Comparison of ENCODE assay signal across 33 cellular contexts in the genomic region with DNA sequence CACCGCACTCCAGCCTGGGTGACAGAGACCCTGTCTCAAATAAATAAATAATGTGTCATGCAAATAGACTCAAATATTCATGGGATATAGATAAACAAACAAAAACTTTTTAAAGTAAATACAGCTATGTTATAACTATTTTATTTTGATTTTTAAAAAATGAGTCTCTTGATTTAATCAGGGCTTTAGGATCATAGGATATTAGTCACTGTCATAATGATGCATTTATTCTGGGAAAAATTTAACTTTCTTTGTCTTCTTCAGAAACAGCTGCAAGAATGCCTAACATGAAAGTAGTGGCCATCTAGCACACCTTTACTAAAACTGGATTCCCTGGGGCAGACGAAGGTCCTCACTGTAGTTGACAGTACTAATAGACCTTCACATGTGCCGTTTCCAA.
DNase-seq lines count a peak whose midpoint lies in the region; ATAC-seq and TF ChIP-seq lines count a peak whose summit lies in the region.
"Had no signal": no experiment of that assay in that cellular context is flagged by ENCODE, and none has a peak within 500 bp of the region (broad histone marks: within the 10 kb centered on the region; RNA-seq: fewer than 3 reads in every experiment).

No MANE protein-coding gene starts in this region.

- 0 out of 2 replicates have a peak, but pooled peaks cover 10% of the 10 kb centered on the region for H3K9me2 ChIP-seq in PC-3 (replicated peaks; ENCODE audit: low read length)

- H3K4me2 ChIP-seq in IMR-90 (ENCODE audit: low read depth, low read length) (no peak overlapping the region), PC-3 (ENCODE audit: low read length) (no peak overlapping the region), neuronal stem cell (ENCODE audit: insufficient read depth, low read length, poor library complexity, severe bottlenecking) (no peak overlapping the region), smooth muscle cell (no peak overlapping the region)
- H3K4me2 ChIP-seq: A549, BLaER1 had no signal

- no peak overlapping the region for H3K23ac ChIP-seq in IMR-90 (ENCODE audit: low read depth, low read length)
- no peak overlapping the region for H3K23ac ChIP-seq in neuronal stem cell (ENCODE audit: low read depth, low read length, poor library complexity)

- peaks cover 16% of the 10 kb centered on the region for H3K9me1 ChIP-seq in IMR-90 (ENCODE audit: insufficient read depth, low read length)

- H2BK20ac ChIP-seq in IMR-90 (ENCODE audit: low read depth, low read length) = 0 out of 2 replicates have a peak overlapping the region, but pooled peaks have one; percentile 34

- in situ Hi-C loops in IMR-90 (cut with MboI; ENCODE audit: low sequenced_read_pairs) = no loop called here

- CTCF ChIA-PET in IMR-90 (lab: Yijun Ruan, JAX) = no interaction called here
- CTCF ChIA-PET in PC-3 (lab: Charles Lee) = no interaction called here

- no peak for TF ChIP-seq POLR2A in IMR-90 (IDR thresholded peaks at IDR 0.05; ENCODE audit: low read depth, low read length)

- H3F3A ChIP-seq in PC-3 (ENCODE audit: low read length, unreplicated experiment) = peaks cover 6% of the 10 kb centered on the region
- no peaks in the 10 kb centered on the region for H3F3A ChIP-seq in smooth muscle cell (ENCODE audit: low read depth)

- H4K20me1 ChIP-seq in IMR-90 (ENCODE audit: insufficient read depth, low read length) (no peaks in the 10 kb centered on the region), PC-3 (ENCODE audit: low read length) (no peaks in the 10 kb centered on the region), smooth muscle cell (ENCODE audit: low read depth) (no peaks in the 10 kb centered on the region)
- H4K20me1 ChIP-seq: BLaER1; BLaER1 treated with 17β-estradiol and CSF1 and Interleukin-3, amounts not matched to agents 10 nM and 100 nM had no signal

- no peak overlapping the region for H3K18ac ChIP-seq in IMR-90 (ENCODE audit: low read depth, low read length)
- H3K18ac ChIP-seq in neuronal stem cell (ENCODE audit: low read length) = no peak overlapping the region

- DNase-seq in IMR-90 (no peak), PC-3 (peak; percentile 58), neuronal stem cell (ENCODE audit: low spot score) (no peak), smooth muscle cell (lab: John Stamatoyannopoulos, UW; ENCODE audit: unreplicated experiment) (no peak), cerebellar nuclear complex (lab: John Stamatoyannopoulos, UW) (no peak), NCI-H446 treated with DMSO at 0.1 percent for 48 hours (lab: John Stamatoyannopoulos, UW) (no peak)
- DNase-seq: 8988T; ACHN; AML-193; BE2C; C1 segment of cervical spinal cord; Caco-2; Calu3; CD4-positive, alpha-beta memory T cell; CD4-positive, alpha-beta T cell; CD4-positive, CD25-positive, alpha-beta regulatory T cell; CD8-positive, alpha-beta memory T cell; CD8-positive, alpha-beta T cell; COR-L47; DMS 273 treated with DMSO at 0.1 percent for 48 hours; DMS153; DMS53; DMS79; DMS79 treated with DMSO at 0.1 percent for 48 hours; DND-41; EL had no signal

- no peak overlapping the region for H3K27ac ChIP-seq in IMR-90 (ENCODE audit: insufficient read depth, low read length)
- peak overlapping the region; percentile 47 for H3K27ac ChIP-seq in PC-3 (ENCODE audit: low read length)
- H3K27ac ChIP-seq in neuronal stem cell (replicated peaks; ENCODE audit: low read length) = no peak overlapping the region
- H3K27ac ChIP-seq in smooth muscle cell (ENCODE audit: low read depth) = no peak overlapping the region
- H3K27ac ChIP-seq: 22Rv1, A549, BLaER1, C4-2B had no signal

- H2BK120ac ChIP-seq in IMR-90 (ENCODE audit: low read depth, low read length) (no peak overlapping the region), neuronal stem cell (ENCODE audit: low read depth, low read length) (no peak overlapping the region)

- no peak for TF ChIP-seq CTCF in IMR-90 (conservative IDR thresholded peaks at IDR 0.05; ENCODE audit: low read depth, low read length)
- no peak for TF ChIP-seq CTCF in PC-3 (conservative IDR thresholded peaks at IDR 0.05; ENCODE audit: low read depth, low read length)
- no peak for TF ChIP-seq CTCF in smooth muscle cell (IDR thresholded peaks at IDR 0.05; ENCODE audit: borderline replicate concordance, insufficient read depth, poor library complexity, severe bottlenecking)

- dilution Hi-C loops in IMR-90 (cut with HindIII; ENCODE audit: low sequenced_read_pairs, unreplicated experiment) = no loop called here

- H2AK9ac ChIP-seq in IMR-90 (replicated peaks; ENCODE audit: low read depth, low read length, poor library complexity) = no peak overlapping the region

- H4K8ac ChIP-seq in IMR-90 (ENCODE audit: low read depth in 2 of 2, low read length in 2 of 2) = no peak overlapping the region
- H4K8ac ChIP-seq in neuronal stem cell (ENCODE audit: low read depth, low read length) = no peak overlapping the region

- H3K27me3 ChIP-seq in IMR-90 (ENCODE audit: control insufficient read depth, insufficient read depth, low read length) = no peaks in the 10 kb centered on the region
- no peaks in the 10 kb centered on the region for H3K27me3 ChIP-seq in PC-3 (ENCODE audit: low read length)
- peaks cover 0 to 1% (median 0%) of the 10 kb centered on the region in 3 experiments for H3K27me3 ChIP-seq in neuronal stem cell (ENCODE audit: control insufficient read depth in 3 of 3, insufficient read depth in 3 of 3, low read depth in 1 of 3, low read length in 3 of 3)
- H3K27me3 ChIP-seq in smooth muscle cell (ENCODE audit: low read depth) = no peaks in the 10 kb centered on the region
- H3K27me3 ChIP-seq: BE2C; BLaER1; BLaER1 treated with 17β-estradiol and CSF1 and Interleukin-3, amounts not matched to agents 10 nM and 100 nM had no signal

- H3K14ac ChIP-seq in IMR-90 (replicated peaks; ENCODE audit: low read depth, low read length) = peak overlapping the region; percentile 27; the same call in 1 of the 2 replicates
- H3K14ac ChIP-seq in neuronal stem cell (ENCODE audit: low read length) = no peak overlapping the region

- H3K79me2 ChIP-seq in PC-3 (ENCODE audit: low read length) = no peaks in the 10 kb centered on the region
- no peaks in the 10 kb centered on the region for H3K79me2 ChIP-seq in smooth muscle cell (ENCODE audit: low read depth)

- intact Hi-C loops in IMR-90 (cut with micrococcal nuclease) (no loop called here), PC-3 (cut with micrococcal nuclease) (no loop called here)

- ATAC-seq in IMR-90 (ENCODE audit: low read depth) (no peak), PC-3 (peak; percentile 53), HG03139 (IDR thresholded peaks at IDR 0.05; ENCODE audit: unreplicated experiment) (no peak), HG03442 (IDR thresholded peaks at IDR 0.05; ENCODE audit: unreplicated experiment) (no peak)
- ATAC-seq: A549; CD8-positive, alpha-beta T cell had no signal

- H3K56ac ChIP-seq in IMR-90 (ENCODE audit: extremely low read depth, insufficient read depth, low read length) = no peak overlapping the region

- H3K9me3 ChIP-seq in IMR-90 (ENCODE audit: control insufficient read depth, insufficient read depth, low read length) = no peaks in the 10 kb centered on the region
- no peaks in the 10 kb centered on the region for H3K9me3 ChIP-seq in PC-3 (ENCODE audit: low read length)
- no peaks in the 10 kb centered on the region for H3K9me3 ChIP-seq in neuronal stem cell (replicated peaks in 1 of 2; ENCODE audit: control insufficient read depth in 2 of 2, insufficient read depth in 1 of 2, low read depth in 1 of 2, low read length in 2 of 2)
- no peaks in the 10 kb centered on the region for H3K9me3 ChIP-seq in smooth muscle cell (replicated peaks; ENCODE audit: low read depth)
- H3K9me3 ChIP-seq: A549; BE2C; BLaER1; BLaER1 treated with 17β-estradiol and CSF1 and Interleukin-3, amounts not matched to agents 10 nM and 100 nM; Caco-2 had no signal

- POLR2A ChIA-PET in IMR-90 (lab: Charles Lee; ENCODE audit: unreplicated experiment) (no interaction called here), PC-3 (lab: Charles Lee; ENCODE audit: unreplicated experiment) (interaction anchor here (0.6 kb wide), 1 partner anchor 807 kb away, joined by 3 read pairs; no protein-coding TSS in a partner anchor)

- peak overlapping the region; percentile 62 for H2AFZ ChIP-seq in IMR-90 (replicated peaks; ENCODE audit: low read length, poor library complexity)
- 0 out of 2 replicates have a peak overlapping the region, but pooled peaks have one; percentile 1 for H2AFZ ChIP-seq in PC-3 (ENCODE audit: low read length)
- peak overlapping the region; percentile 54 for H2AFZ ChIP-seq in neuronal stem cell (ENCODE audit: low read length)
- peak overlapping the region; percentile 26 for H2AFZ ChIP-seq in smooth muscle cell (ENCODE audit: low read depth)

- TF ChIP-seq RAD21 in IMR-90 (IDR thresholded peaks at IDR 0.05; ENCODE audit: low read length) = no peak

- H2BK5ac ChIP-seq in IMR-90 (ENCODE audit: low read depth, low read length, poor library complexity, severe bottlenecking) = no peak overlapping the region
- no peak overlapping the region for H2BK5ac ChIP-seq in neuronal stem cell (ENCODE audit: low read length)

- 79% methylated on average over 2 of the region's 3 CpGs; no CpG with 5 or more reads in 1 of the 2 experiments for WGBS in IMR-90 (ENCODE audit: extremely low coverage in 2 of 2, insufficient read length in 1 of 2), 2 experiments
- WGBS in neuronal stem cell (ENCODE audit: extremely low coverage in 2 of 2, insufficient read length in 2 of 2, insufficient replicate concordance in 1 of 2), 2 donors = no CpG with 5 or more reads among the region's 3 CpGs
- 97% methylated on average over 3 of the region's 3 CpGs for WGBS in smooth muscle cell (ENCODE audit: low lambda C conversion rate)

- no peak overlapping the region for H3K9ac ChIP-seq in IMR-90 (ENCODE audit: low read depth, low read length)
- H3K9ac ChIP-seq in PC-3 (ENCODE audit: low read length) = peak overlapping the region; percentile 4; the same call in 1 of the 2 replicates
- no peak overlapping the region for H3K9ac ChIP-seq in neuronal stem cell (ENCODE audit: low read depth, low read length, poor library complexity)
- no peak overlapping the region for H3K9ac ChIP-seq in smooth muscle cell (ENCODE audit: low read depth)
- H3K9ac ChIP-seq: BLaER1; BLaER1 treated with 17β-estradiol and CSF1 and Interleukin-3, amounts not matched to agents 10 nM and 100 nM had no signal

- H3K36me3 ChIP-seq in IMR-90 (ENCODE audit: control insufficient read depth, insufficient read depth, low read length) = no peaks in the 10 kb centered on the region
- no peaks in the 10 kb centered on the region for H3K36me3 ChIP-seq in PC-3 (ENCODE audit: low read depth, low read length)
- no peaks in the 10 kb centered on the region for H3K36me3 ChIP-seq in neuronal stem cell (replicated peaks in 1 of 2; ENCODE audit: control insufficient read depth in 2 of 2, insufficient read depth in 2 of 2, low read length in 2 of 2)
- no peaks in the 10 kb centered on the region for H3K36me3 ChIP-seq in smooth muscle cell (ENCODE audit: low read depth)
- H3K36me3 ChIP-seq: BE2C; BLaER1; BLaER1 treated with 17β-estradiol and CSF1 and Interleukin-3, amounts not matched to agents 10 nM and 100 nM had no signal

- no peaks in the 10 kb centered on the region for H3K79me1 ChIP-seq in IMR-90 (ENCODE audit: low read depth in 1 of 2, low read length in 2 of 2)
- no peaks in the 10 kb centered on the region for H3K79me1 ChIP-seq in neuronal stem cell (ENCODE audit: low read depth, low read length)

- H2BK15ac ChIP-seq in IMR-90 (ENCODE audit: low read depth, low read length) (peak overlapping the region; percentile 64; the same call in 1 of the 3 replicates), neuronal stem cell (ENCODE audit: low read length) (no peak overlapping the region)

- H3K4me3 ChIP-seq in IMR-90 (ENCODE audit: insufficient read depth, low read depth, low read length) (no peak overlapping the region), PC-3 (ENCODE audit: low read length) (no peak overlapping the region), neuronal stem cell (ENCODE audit: low read length in 2 of 2) (no peak overlapping the region), smooth muscle cell (no peak overlapping the region)
- H3K4me3 ChIP-seq: A549; BLaER1; BLaER1 treated with 17β-estradiol and CSF1 and Interleukin-3, amounts not matched to agents 10 nM and 100 nM had no signal

- no peak overlapping the region; the same call in 1 of the 2 replicates for H4K91ac ChIP-seq in IMR-90 (ENCODE audit: insufficient read depth, low read depth, low read length)
- H4K91ac ChIP-seq in neuronal stem cell (ENCODE audit: low read depth, low read length, poor library complexity) = no peak overlapping the region

- H3K4ac ChIP-seq in IMR-90 (ENCODE audit: low read depth, low read length) = 0 out of 2 replicates have a peak overlapping the region, but pooled peaks have one; percentile 43
- H3K4ac ChIP-seq in neuronal stem cell (ENCODE audit: low read length) = no peak overlapping the region

- H3K4me1 ChIP-seq in IMR-90 (ENCODE audit: control insufficient read depth, insufficient read depth, low read length) (peaks cover 9% of the 10 kb centered on the region), PC-3 (ENCODE audit: insufficient read depth, low read length) (peaks cover 43% of the 10 kb centered on the region), neuronal stem cell (ENCODE audit: control insufficient read depth in 2 of 2, insufficient read depth in 1 of 2, low read depth in 1 of 2, low read length in 2 of 2) (no peaks in the 10 kb centered on the region), smooth muscle cell (ENCODE audit: low read depth) (no peaks in the 10 kb centered on the region)
- H3K4me1 ChIP-seq: BE2C, Caco-2 had no signal

- no peak overlapping the region for H2AK5ac ChIP-seq in IMR-90 (ENCODE audit: low read depth, low read length)
- H2AK5ac ChIP-seq in neuronal stem cell (ENCODE audit: low read depth, low read length) = no peak overlapping the region

- BruUV-seq in IMR-90 (replicated peaks; lab: Mats Ljungman, UMichigan) (no TSS peak), PC-3 (replicated peaks; lab: Mats Ljungman, UMichigan) (no TSS peak)

- no peak overlapping the region for H2BK12ac ChIP-seq in neuronal stem cell (ENCODE audit: low read length)

- H4K5ac ChIP-seq in IMR-90 (ENCODE audit: low read depth, low read length) = no peak overlapping the region

Comparison
In these comparisons a context has a peak if more than half of its experiments do, and no peak if none do; other contexts are left out.
1. H2AFZ ChIP-seq: peak in every context shown above with its lines; median percentile 62 in IMR-90; 54 in neuronal stem cell; 26 in smooth muscle cell; 1 in PC-3.